Comparison of ENCODE assay signal across 30 cellular contexts in genomic region chr6:137352859-137353258, GRCh38.
A peak's percentile ranks its signal among the peaks of the same experiment; 100 is the strongest.
DNase-seq lines count a peak whose midpoint lies in the region; ATAC-seq, FAIRE-seq and TF ChIP-seq lines count a peak whose summit lies in the region.
"Had no signal": no experiment of that assay in that cellular context is flagged by ENCODE, and none has a peak within 500 bp of the region (broad histone marks: within the 10 kb centered on the region; RNA-seq: fewer than 3 reads in every experiment).

No MANE protein-coding gene starts in this region.

- no peak overlapping the region; the same call in 1 of the 2 replicates for H2AFZ ChIP-seq in Loucy (ENCODE audit: low read length)
- H2AFZ ChIP-seq: parathyroid adenoma had no signal

- H3K9me3 ChIP-seq in Caco-2 = no peaks in the 10 kb centered on the region
- no peaks in the 10 kb centered on the region for H3K9me3 ChIP-seq in Loucy (ENCODE audit: insufficient read depth, low read depth, low read length)
- no peaks in the 10 kb centered on the region for H3K9me3 ChIP-seq in pancreas
- H3K9me3 ChIP-seq: adrenal gland, SK-N-SH had no signal

- H3K27ac Mint-ChIP-seq in Caco-2 (ENCODE audit: unreplicated experiment) = no peak overlapping the region
- H3K27ac Mint-ChIP-seq: nephron; stimulated activated naive CD8-positive, alpha-beta T cell treated with anti-CD3 and anti-CD28 coated beads, Interleukin-15, Interleukin-2, amounts not matched to agents 100 ng/mL and 50 ng/mL, for 24 hours had no signal

- POLR2A ChIA-PET in Caco-2 (lab: Charles Lee) = no interaction called here

- H3K9me2 ChIP-seq in Loucy (replicated peaks; ENCODE audit: low read depth, low read length) = no peaks in the 10 kb centered on the region
- H3K9me2 ChIP-seq: SK-N-SH had no signal

- H3K79me2 ChIP-seq in Loucy (ENCODE audit: insufficient read depth, low read length) = no peaks in the 10 kb centered on the region
- H3K79me2 ChIP-seq: parathyroid adenoma had no signal

- CTCF ChIA-PET in Caco-2 (lab: Charles Lee) = no interaction called here

- no peaks in the 10 kb centered on the region for H4K20me1 ChIP-seq in Loucy (ENCODE audit: insufficient read depth, low read length, poor library complexity, severe bottlenecking)

- H3K4me1 ChIP-seq in Caco-2 (peaks cover 40% of the 10 kb centered on the region), Loucy (ENCODE audit: insufficient read depth, low read length, poor library complexity, severe bottlenecking) (peaks cover 13% of the 10 kb centered on the region), pancreas (peaks cover 5 to 8% (median 6%) of the 10 kb centered on the region in 3 donors)
- H3K4me1 ChIP-seq: adrenal gland, foreskin keratinocyte, parathyroid adenoma had no signal

- peak; percentile 24 to 55 for DNase-seq in Caco-2
- peak; percentile 44 for DNase-seq in epithelial cell of proximal tubule (ENCODE audit: low read depth)
- DNase-seq in pancreas = no peak
- DNase-seq in pons (ENCODE audit: low spot score) = no peak
- DNase-seq in anterior cingulate cortex (lab: John Stamatoyannopoulos, UW) = no peak
- DNase-seq: activated CD4-positive, alpha-beta T cell treated with anti-CD3 and anti-CD28 coated beads, Interleukin-2, amount 50 U/mL, for 48 hours; activated gamma-delta T cell treated with Interleukin-2 at 50 U/mL for 16 hours; adrenal gland; AML-193; foreskin keratinocyte; GDM1; islet precursor cell; Kasumi-1; mesenchymal stem cell; NCI-H1092 treated with DMSO at 0.1 percent for 48 hours; NCI-H2081; NCI-H446; SK-N-SH; WERI-Rb-1 had no signal

- H3K9me3 Mint-ChIP-seq in Caco-2 (ENCODE audit: unreplicated experiment) = no peaks in the 10 kb centered on the region
- H3K9me3 Mint-ChIP-seq: nephron; stimulated activated naive CD8-positive, alpha-beta T cell treated with anti-CD3 and anti-CD28 coated beads, Interleukin-15, Interleukin-2, amounts not matched to agents 100 ng/mL and 50 ng/mL, for 24 hours; type B pancreatic cell had no signal

- H3K27me3 ChIP-seq in Caco-2 (replicated peaks; ENCODE audit: control insufficient read depth, insufficient read depth, low read length) (no peaks in the 10 kb centered on the region), Loucy (ENCODE audit: insufficient read depth, low read length, poor library complexity, severe bottlenecking) (no peaks in the 10 kb centered on the region), pancreas (no peaks in the 10 kb centered on the region)

- no peak for TF ChIP-seq CTCF in Caco-2 (IDR thresholded peaks at IDR 0.05; ENCODE audit: insufficient read depth in 1 of 2, low read depth in 1 of 2, low read length in 1 of 2, severe bottlenecking in 1 of 2, unreplicated experiment in 1 of 2)
- TF ChIP-seq CTCF in Loucy (conservative IDR thresholded peaks at IDR 0.05; ENCODE audit: low read length) = no peak
- no peak for TF ChIP-seq CTCF in epithelial cell of proximal tubule (conservative IDR thresholded peaks at IDR 0.05; ENCODE audit: low read depth, low read length)
- no peak for TF ChIP-seq CTCF in pancreas (IDR thresholded peaks at IDR 0.05)

- 24 to 25% methylated on average over 6 of the region's 6 CpGs for WGBS in pancreas, 2 donors

- peaks cover 20% of the 10 kb centered on the region for H3K4me1 Mint-ChIP-seq in Caco-2 (ENCODE audit: low read depth, unreplicated experiment)

- H3K9ac ChIP-seq in Loucy (ENCODE audit: low read depth, low read length, poor library complexity, severe bottlenecking) = no peak overlapping the region
- H3K9ac ChIP-seq: parathyroid adenoma, SK-N-SH had no signal

- intact Hi-C loops in Caco-2 (cut with micrococcal nuclease; ENCODE audit: unreplicated experiment) (no loop called here), pancreas (cut with DNase I) (no loop called here)

- H3K36me3 ChIP-seq in Caco-2 (ENCODE audit: control insufficient read depth, insufficient read depth, low read length) (no peaks in the 10 kb centered on the region), Loucy (ENCODE audit: insufficient read depth, low read length) (no peaks in the 10 kb centered on the region), pancreas (no peaks in the 10 kb centered on the region)
- H3K36me3 ChIP-seq: adrenal gland, WERI-Rb-1 had no signal

- H3K27me3 Mint-ChIP-seq in Caco-2 (ENCODE audit: insufficient read depth, unreplicated experiment) = no peaks in the 10 kb centered on the region
- H3K27me3 Mint-ChIP-seq: stimulated activated naive CD8-positive, alpha-beta T cell treated with anti-CD3 and anti-CD28 coated beads, Interleukin-15, Interleukin-2, amounts not matched to agents 100 ng/mL and 50 ng/mL, for 24 hours had no signal

- no peak overlapping the region for H3K4me3 Mint-ChIP-seq in Caco-2 (ENCODE audit: unreplicated experiment)
- H3K4me3 Mint-ChIP-seq: nephron; stimulated activated naive CD8-positive, alpha-beta T cell treated with anti-CD3 and anti-CD28 coated beads, Interleukin-15, Interleukin-2, amounts not matched to agents 100 ng/mL and 50 ng/mL, for 24 hours; type B pancreatic cell had no signal

- BruUV-seq in Caco-2 (replicated peaks; lab: Mats Ljungman, UMichigan) = no TSS peak

- no peak overlapping the region for H3K4me3 ChIP-seq in Caco-2 (ENCODE audit: low read depth, low read length)
- H3K4me3 ChIP-seq in Loucy (ENCODE audit: low read length, poor library complexity, severe bottlenecking) = peak overlapping the region; percentile 18
- H3K4me3 ChIP-seq in epithelial cell of proximal tubule (ENCODE audit: low read depth, low read length) = no peak overlapping the region
- no peak overlapping the region for H3K4me3 ChIP-seq in pancreas
- H3K4me3 ChIP-seq: adrenal gland had no signal

- ATAC-seq in pancreas (peak in 3 of 4 donors; percentile 61 to 71 (median 62)), GM18868 (IDR thresholded peaks at IDR 0.05; ENCODE audit: unreplicated experiment) (no peak)
- no peak for ATAC-seq in activated CD4-positive, CD25-positive, alpha-beta regulatory T cell treated with anti-CD3 and anti-CD28 coated beads, Interleukin-2, amount 50 U/mL, for 24 hours
- ATAC-seq: foreskin keratinocyte had no signal

- no peaks in the 10 kb centered on the region for H3K36me3 Mint-ChIP-seq in Caco-2 (ENCODE audit: insufficient read depth, unreplicated experiment)
- H3K36me3 Mint-ChIP-seq: type B pancreatic cell had no signal

- no peak for FAIRE-seq in pancreas (lab: Jason Lieb, UNC)
- FAIRE-seq: bronchial epithelial cell, D721Med, HTR-8/SVneo had no signal

- no peaks in the 10 kb centered on the region for H3F3A ChIP-seq in Loucy (ENCODE audit: low read depth)

- no peak overlapping the region for H3K27ac ChIP-seq in pancreas
- H3K27ac ChIP-seq: adrenal gland, epithelial cell of prostate, foreskin keratinocyte, parathyroid adenoma, WERI-Rb-1 had no signal

- H3K4me2 ChIP-seq in Loucy (ENCODE audit: low read depth, low read length, poor library complexity, severe bottlenecking) = peak overlapping the region; percentile 44
- H3K4me2 ChIP-seq: SK-N-SH had no signal

Comparison
In these comparisons a context has a peak if more than half of its experiments do, and no peak if none do; other contexts are left out.
1. DNase-seq: peak in Caco-2 (2 of 2) and epithelial cell of proximal tubule (single experiment); none in pancreas (0 of 6), pons (single experiment) and anterior cingulate cortex (0 of 58).
2. ATAC-seq: peak in pancreas (3 of 4); none in activated CD4-positive, CD25-positive, alpha-beta regulatory T cell treated with anti-CD3 and anti-CD28 coated beads, Interleukin-2, amount 50 U/mL, for 24 hours (0 of 2) and GM18868 (single experiment).